ENCODE assay signal across 1 cellular context in genomic region chr19:34171877-34172660, GRCh38.
TF ChIP-seq lines count a peak whose summit lies in the region.

Gene LSM14A, plus strand, starts transcription at chr19:34172504. Its CDS starts 139 bp downstream, at chr19:34172643.

TF ChIP-seq in HepG2, 621 proteins besides CTCF, POLR2A, EP300 and RAD21 (continued from another document and continues in another):
- peak; percentile 25; the same call in 1 of the 2 replicates for TF ChIP-seq TFDP1 (CRISPR knock-in tag; IDR thresholded peaks at IDR 0.05; ENCODE audit: borderline replicate concordance)
- TF ChIP-seq FOXK2 (IDR thresholded peaks at IDR 0.05): no peak
- TF ChIP-seq HOXD1 (CRISPR knock-in tag; IDR thresholded peaks at IDR 0.05): no peak
- peak; percentile 69; the same call in 1 of the 2 replicates for TF ChIP-seq WIZ (CRISPR knock-in tag; IDR thresholded peaks at IDR 0.05)
- TF ChIP-seq ZNF747 (CRISPR knock-in tag; IDR thresholded peaks at IDR 0.05; ENCODE audit: borderline replicate concordance): peak; percentile 19; the same call in 1 of the 2 replicates
- peak; percentile 99 for TF ChIP-seq ZC3H13 (CRISPR knock-in tag; IDR thresholded peaks at IDR 0.05)
- TF ChIP-seq ZNF331 (CRISPR knock-in tag; IDR thresholded peaks at IDR 0.05): 0 out of 2 replicates have a peak, but pooled peaks have one; percentile 16
- TF ChIP-seq MED1 (CRISPR knock-in tag; IDR thresholded peaks at IDR 0.05): peak; percentile 12; the same call in 1 of the 2 replicates
- TF ChIP-seq GATAD1 (CRISPR knock-in tag; IDR thresholded peaks at IDR 0.05): peak; percentile 78
- TF ChIP-seq ZC3H4 (CRISPR knock-in tag; IDR thresholded peaks at IDR 0.05; ENCODE audit: borderline replicate concordance): no peak; the same call in 1 of the 2 replicates
- TF ChIP-seq KLF16 (CRISPR knock-in tag; IDR thresholded peaks at IDR 0.05): peak in 1 of 2 experiments; percentile 57; a peak in 1 of 4 replicates
- no peak for TF ChIP-seq ZNF564 (CRISPR knock-in tag; IDR thresholded peaks at IDR 0.05)
- peak; percentile 73; the same call in 1 of the 2 replicates for TF ChIP-seq GABPB1 (CRISPR knock-in tag; IDR thresholded peaks at IDR 0.05)
- no peak for TF ChIP-seq PTBP1 (IDR thresholded peaks at IDR 0.05; ENCODE audit: low read depth, low read length, poor library complexity, severe bottlenecking)
- peak; percentile 22; the same call in 1 of the 2 replicates for TF ChIP-seq ZNF547 (CRISPR knock-in tag; IDR thresholded peaks at IDR 0.05)
- peak; percentile 43; the same call in 1 of the 2 replicates for TF ChIP-seq ZMYM4 (CRISPR knock-in tag; IDR thresholded peaks at IDR 0.05)
- TF ChIP-seq ZBTB7A (CRISPR knock-in tag; IDR thresholded peaks at IDR 0.05): no peak
- peak; percentile 56; the same call in 1 of the 2 replicates for TF ChIP-seq HIC2 (CRISPR knock-in tag; IDR thresholded peaks at IDR 0.05; ENCODE audit: low read depth)
- TF ChIP-seq PITX1 (CRISPR knock-in tag; IDR thresholded peaks at IDR 0.05): peak; percentile 22; the same call in 1 of the 2 replicates
- no peak for TF ChIP-seq ZNF513 (CRISPR knock-in tag; conservative IDR thresholded peaks at IDR 0.05)
- TF ChIP-seq SMYD3 (CRISPR knock-in tag; IDR thresholded peaks at IDR 0.05): no peak
- TF ChIP-seq SP5 (CRISPR knock-in tag; IDR thresholded peaks at IDR 0.05; ENCODE audit: borderline replicate concordance, low read depth): no peak
- no peak for TF ChIP-seq THAP9 (CRISPR knock-in tag; IDR thresholded peaks at IDR 0.05; ENCODE audit: borderline replicate concordance)
- TF ChIP-seq ATAD3A (CRISPR knock-in tag; IDR thresholded peaks at IDR 0.05): no peak
- 0 out of 2 replicates have a peak, but pooled peaks have one; percentile 15 for TF ChIP-seq ZNF710 (CRISPR knock-in tag; IDR thresholded peaks at IDR 0.05; ENCODE audit: borderline replicate concordance)
- TF ChIP-seq ZNF263 (CRISPR knock-in tag; IDR thresholded peaks at IDR 0.05): no peak
- TF ChIP-seq ZBTB1 (CRISPR knock-in tag; IDR thresholded peaks at IDR 0.05; ENCODE audit: borderline replicate concordance): no peak
- TF ChIP-seq ZFX (CRISPR knock-in tag; IDR thresholded peaks at IDR 0.05; ENCODE audit: low read depth): peak; percentile 97
- TF ChIP-seq NFKBIZ (CRISPR knock-in tag; IDR thresholded peaks at IDR 0.05): 0 out of 2 replicates have a peak, but pooled peaks have one; percentile 67
- 0 out of 2 replicates have a peak, but pooled peaks have one; percentile 81 for TF ChIP-seq ZNF713 (CRISPR knock-in tag; IDR thresholded peaks at IDR 0.05)
- peak; percentile 34; the same call in 1 of the 2 replicates for TF ChIP-seq HMGXB3 (CRISPR knock-in tag; IDR thresholded peaks at IDR 0.05; ENCODE audit: borderline replicate concordance)
- peak; percentile 77 for TF ChIP-seq HOXA3 (CRISPR knock-in tag; IDR thresholded peaks at IDR 0.05)
- peak; percentile 70 for TF ChIP-seq SAP130 (CRISPR knock-in tag; IDR thresholded peaks at IDR 0.05; ENCODE audit: low read depth)
- TF ChIP-seq ZNF678 (CRISPR knock-in tag; IDR thresholded peaks at IDR 0.05): peak; percentile 41; the same call in 1 of the 2 replicates
- peak; percentile 41; the same call in 1 of the 2 replicates for TF ChIP-seq NFYB (CRISPR knock-in tag; IDR thresholded peaks at IDR 0.05)
- no peak for TF ChIP-seq NFIC (IDR thresholded peaks at IDR 0.05; ENCODE audit: low read length)
- 0 out of 2 replicates have a peak, but pooled peaks have one; percentile 16 for TF ChIP-seq ZNF703 (CRISPR knock-in tag; IDR thresholded peaks at IDR 0.05; ENCODE audit: borderline replicate concordance)
- TF ChIP-seq TFE3 (CRISPR knock-in tag; IDR thresholded peaks at IDR 0.05): 0 out of 2 replicates have a peak, but pooled peaks have one; percentile 33
- 0 out of 2 replicates have a peak, but pooled peaks have one; percentile 33 for TF ChIP-seq ZNF550 (CRISPR knock-in tag; IDR thresholded peaks at IDR 0.05; ENCODE audit: borderline replicate concordance)
- peak; percentile 81; the same call in 1 of the 2 replicates for TF ChIP-seq MYNN (CRISPR knock-in tag; IDR thresholded peaks at IDR 0.05; ENCODE audit: low read depth)
- peak; percentile 72 for TF ChIP-seq RNF2 (conservative IDR thresholded peaks at IDR 0.05; ENCODE audit: low read depth)
- TF ChIP-seq MTERF4 (CRISPR knock-in tag; IDR thresholded peaks at IDR 0.05): peak; percentile 94
- no peak for TF ChIP-seq ZNF605 (CRISPR knock-in tag; IDR thresholded peaks at IDR 0.05)
- peak; percentile 78; the same call in 1 of the 2 replicates for TF ChIP-seq MXD3 (CRISPR knock-in tag; IDR thresholded peaks at IDR 0.05)
- TF ChIP-seq ZNF12 (CRISPR knock-in tag; IDR thresholded peaks at IDR 0.05): 0 out of 2 replicates have a peak, but pooled peaks have one; percentile 57
